ENCODE assay signal across 1 cellular context in genomic region chr19:21947775-21948174, GRCh38.
TF ChIP-seq lines count a peak whose summit lies in the region.

No MANE protein-coding gene starts in this region.

TF ChIP-seq in K562, 482 proteins besides CTCF, POLR2A, EP300 and RAD21 (continued from another document):
- TF ChIP-seq BCLAF1 (IDR thresholded peaks at IDR 0.05; ENCODE audit: borderline replicate concordance in 1 of 2, control insufficient read depth in 1 of 2, low read depth in 2 of 2, low read length in 1 of 2) (no peak), ZNF407 (IDR thresholded peaks at IDR 0.05; ENCODE audit: low read depth) (no peak), CEBPZ (IDR thresholded peaks at IDR 0.05; ENCODE audit: borderline replicate concordance, low read depth, low read length) (0 out of 2 replicates have a peak, but pooled peaks have one; percentile 38), DEAF1 (CRISPR knock-in tag; IDR thresholded peaks at IDR 0.05) (no peak), ETS1 (conservative IDR thresholded peaks at IDR 0.05; ENCODE audit: control insufficient read depth, low read depth, low read length) (no peak), JUNB (CRISPR knock-in tag; conservative IDR thresholded peaks at IDR 0.05) (no peak), CBX5 (IDR thresholded peaks at IDR 0.05; ENCODE audit: borderline replicate concordance, low read depth) (peak; percentile 99), UBTF (IDR thresholded peaks at IDR 0.05; ENCODE audit: borderline replicate concordance in 1 of 2, low read depth in 2 of 2, low read length in 2 of 2) (no peak), SLC30A9 (CRISPR knock-in tag; IDR thresholded peaks at IDR 0.05) (no peak), MLLT1 (IDR thresholded peaks at IDR 0.05) (no peak), ZBTB8A (IDR thresholded peaks at IDR 0.05; ENCODE audit: partially characterized antibody) (no peak), NFXL1 (CRISPR knock-in tag; IDR thresholded peaks at IDR 0.05) (no peak), LEF1 (IDR thresholded peaks at IDR 0.05) (no peak)
